8 cellular contexts compared by ENCODE assay signal in the genomic region with DNA sequence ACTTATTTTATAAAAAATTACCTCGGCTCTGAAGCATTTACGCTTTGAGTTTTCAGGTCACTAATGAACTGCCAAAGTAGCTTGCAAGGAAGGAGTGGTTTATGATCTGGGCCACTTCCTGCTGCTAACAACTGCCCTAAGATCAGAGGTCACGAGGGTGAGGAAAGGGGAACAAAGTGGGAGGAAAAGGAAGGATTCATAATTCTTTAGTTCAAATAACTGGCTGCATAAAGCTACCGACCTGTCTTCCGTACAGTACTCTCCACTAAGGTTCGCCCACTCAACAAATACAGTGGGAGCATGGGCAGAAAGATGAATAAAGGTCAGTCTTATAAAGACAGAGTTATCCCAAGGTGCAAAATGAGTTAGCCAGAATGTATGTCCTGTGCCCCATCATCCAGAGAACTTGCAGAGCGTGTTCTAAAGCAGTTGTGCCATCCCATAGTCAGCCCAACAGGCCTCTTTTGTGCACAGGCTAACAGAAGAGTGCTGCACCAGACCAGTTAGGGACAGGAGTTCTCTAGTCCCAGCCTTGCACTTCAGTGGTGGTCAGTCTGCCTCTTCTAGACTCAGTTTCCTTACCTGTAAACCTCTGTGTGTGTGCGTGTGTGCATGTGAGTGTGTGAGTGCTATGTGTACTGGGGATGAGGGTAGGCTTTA.
DNase-seq lines count a peak whose midpoint lies in the region; ATAC-seq, FAIRE-seq and TF ChIP-seq lines count a peak whose summit lies in the region.

No MANE protein-coding gene starts in this region.

- in situ Hi-C loops in brain microvascular endothelial cell (cut with HindIII; ENCODE audit: low pct_ligation_motif_present, low sequenced_read_pairs) = no loop called here

- peak overlapping the region; percentile 32; the same call in 1 of the 2 replicates for H3K4me3 ChIP-seq in GM08714 (ENCODE audit: low read length)
- no peak overlapping the region for H3K4me3 ChIP-seq in brain microvascular endothelial cell (ENCODE audit: low read depth, low read length)

- no peaks in the 10 kb centered on the region for H3K27me3 ChIP-seq in brain microvascular endothelial cell (replicated peaks)

- no peaks in the 10 kb centered on the region for H3K9me3 Mint-ChIP-seq in natural killer cell treated with Interleukin-12 subunit alpha and Interleukin-12 subunit beta and Interleukin-15 and Interleukin-18, amount 100 ng/mL, for 72 hours

- H3K27ac ChIP-seq in brain microvascular endothelial cell = peak overlapping the region; percentile 46

- no peak for DNase-seq in brain microvascular endothelial cell
- DNase-seq in natural killer cell treated with Interleukin-12 subunit alpha and Interleukin-12 subunit beta and Interleukin-15 and Interleukin-18, amount 100 ng/mL, for 72 hours (ENCODE audit: low spot score) = peak; percentile 62
- no peak for DNase-seq in NCI-H2227 (lab: John Stamatoyannopoulos, UW; ENCODE audit: unreplicated experiment)
- no peak for DNase-seq in HTR-8/SVneo (ENCODE audit: insufficient read length, low spot score)
- no peak for DNase-seq in NCI-H226

- FAIRE-seq in HTR-8/SVneo (lab: Jason Lieb, UNC) = no peak

- no peaks in the 10 kb centered on the region for H3K36me3 Mint-ChIP-seq in natural killer cell treated with Interleukin-12 subunit alpha and Interleukin-12 subunit beta and Interleukin-15 and Interleukin-18, amount 100 ng/mL, for 72 hours

- peak overlapping the region; percentile 89 to 97 for H3K27ac Mint-ChIP-seq in natural killer cell treated with Interleukin-12 subunit alpha and Interleukin-12 subunit beta and Interleukin-15 and Interleukin-18, amount 100 ng/mL, for 72 hours

- peaks cover 41 to 46% of the 10 kb centered on the region in 2 donors for H3K4me1 Mint-ChIP-seq in natural killer cell treated with Interleukin-12 subunit alpha and Interleukin-12 subunit beta and Interleukin-15 and Interleukin-18, amount 100 ng/mL, for 72 hours (ENCODE audit: low read depth in 2 of 2)

- H3K36me3 ChIP-seq in brain microvascular endothelial cell (replicated peaks) = peaks cover 3% of the 10 kb centered on the region

- TF ChIP-seq CTCF in brain microvascular endothelial cell (IDR thresholded peaks at IDR 0.05; ENCODE audit: low read depth, low read length, missing control alignments) = no peak

- no peaks in the 10 kb centered on the region for H3K27me3 Mint-ChIP-seq in natural killer cell treated with Interleukin-12 subunit alpha and Interleukin-12 subunit beta and Interleukin-15 and Interleukin-18, amount 100 ng/mL, for 72 hours

- ATAC-seq in HG03460 (IDR thresholded peaks at IDR 0.05; ENCODE audit: unreplicated experiment) (peak; percentile 49), HG03280 (IDR thresholded peaks at IDR 0.05; ENCODE audit: unreplicated experiment) (no peak)
- ATAC-seq in natural killer cell treated with Interleukin-12 subunit alpha and Interleukin-12 subunit beta and Interleukin-15 and Interleukin-18, amount 100 ng/mL, for 72 hours = peak; percentile 63 to 66

- peak overlapping the region; percentile 82 for H3K4me3 Mint-ChIP-seq in natural killer cell treated with Interleukin-12 subunit alpha and Interleukin-12 subunit beta and Interleukin-15 and Interleukin-18, amount 100 ng/mL, for 72 hours
